ENCODE assay signal across 9 cellular contexts in the genomic region with DNA sequence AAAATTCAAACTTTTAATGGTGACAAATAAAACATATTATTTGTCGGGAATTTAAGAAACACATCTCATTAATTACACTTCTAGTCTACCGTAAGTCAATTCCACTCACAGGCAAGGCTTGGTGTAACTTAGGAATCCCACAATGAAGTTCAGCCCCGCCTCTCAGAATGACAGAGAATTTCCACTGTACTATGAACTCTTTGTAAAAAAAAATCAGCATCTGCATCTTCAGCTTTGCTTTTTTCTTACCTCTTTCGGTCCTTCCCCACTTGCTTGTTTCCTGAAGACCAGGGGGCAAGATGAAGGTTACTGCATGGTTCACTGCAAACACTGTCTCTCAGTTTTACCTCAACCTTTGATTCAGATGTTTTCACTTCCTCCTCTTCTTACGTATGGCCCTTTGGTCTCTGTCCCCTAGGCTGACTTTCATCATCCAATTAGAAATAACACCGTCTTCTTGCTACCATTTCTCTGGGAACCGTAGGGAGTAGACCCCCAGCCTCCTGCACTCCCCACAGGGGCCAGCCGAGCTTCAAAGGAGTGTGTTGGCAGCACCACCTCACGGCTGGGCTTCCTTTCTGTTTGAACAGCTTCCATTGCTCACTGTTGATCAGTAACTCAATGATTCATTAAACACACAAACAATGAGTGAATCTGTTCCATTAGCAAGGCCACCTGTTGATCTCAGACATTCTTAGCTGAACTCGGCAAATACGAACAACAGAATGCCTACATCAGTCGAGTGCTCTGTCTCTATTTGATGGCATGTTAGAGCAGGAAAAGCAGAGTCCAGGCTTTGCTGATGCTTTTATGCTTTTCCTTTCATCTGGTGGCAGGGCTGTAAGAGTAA.
DNase-seq lines count a peak whose midpoint lies in the region; ATAC-seq and TF ChIP-seq lines count a peak whose summit lies in the region.
"Had no signal": no experiment of that assay in that cellular context is flagged by ENCODE, and none has a peak within 500 bp of the region (broad histone marks: within the 10 kb centered on the region; RNA-seq: fewer than 3 reads in every experiment).

No MANE protein-coding gene starts in this region.

- in situ Hi-C loops in GM13976 (cut with MboI; ENCODE audit: low sequenced_read_pairs, unreplicated experiment), result no loop called here

- no peak overlapping the region for H3K4me3 Mint-ChIP-seq in activated T-helper 2 cell treated with anti-CD3 and anti-CD28 coated beads, Interferon-gamma antibody, Interleukin-2, Interleukin-4, amounts not matched to agents 10 μg/mL and 5 μg/mL and 100 μg/mL, durations not matched to agents 14 hours and 24 hours and 36 hours (ENCODE audit: low read depth)

- H3K27me3 Mint-ChIP-seq in activated T-helper 2 cell treated with anti-CD3 and anti-CD28 coated beads, Interferon-gamma antibody, Interleukin-2, Interleukin-4, amounts not matched to agents 10 μg/mL and 5 μg/mL and 100 μg/mL, durations not matched to agents 14 hours and 24 hours and 36 hours (ENCODE audit: low read depth), result no peaks in the 10 kb centered on the region

- H3K4me3 ChIP-seq in neuron (ENCODE audit: low read length) (peak overlapping the region; percentile 19), left ventricle myocardium inferior (no peak overlapping the region)
- H3K4me3 ChIP-seq: lower lobe of right lung had no signal

- no peaks in the 10 kb centered on the region for H3K4me1 Mint-ChIP-seq in activated T-helper 2 cell treated with anti-CD3 and anti-CD28 coated beads, Interferon-gamma antibody, Interleukin-2, Interleukin-4, amounts not matched to agents 10 μg/mL and 5 μg/mL and 100 μg/mL, durations not matched to agents 14 hours and 24 hours and 36 hours (ENCODE audit: low read depth)

- no peak for TF ChIP-seq CTCF in GM13976 (IDR thresholded peaks at IDR 0.05; ENCODE audit: borderline replicate concordance, control extremely low read depth, extremely low read depth, insufficient read depth, missing control alignments)
- TF ChIP-seq CTCF in left ventricle myocardium inferior (IDR thresholded peaks at IDR 0.05; ENCODE audit: borderline replicate concordance), result no peak

- DNase-seq in GM13976 (ENCODE audit: low spot score) (peak; percentile 73), HuH-7 (ENCODE audit: low spot score) (peak; percentile 18), left ventricle myocardium inferior (no peak), NCI-H1436 (lab: John Stamatoyannopoulos, UW) (no peak), ureter (ENCODE audit: low spot score) (no peak)
- DNase-seq in activated T-helper 2 cell treated with anti-CD3 and anti-CD28 coated beads, Interferon-gamma antibody, Interleukin-2, Interleukin-4, amounts not matched to agents 10 μg/mL and 5 μg/mL and 100 μg/mL, durations not matched to agents 14 hours and 24 hours and 36 hours (ENCODE audit: low spot score), result no peak
- DNase-seq: lower lobe of right lung had no signal

- peak overlapping the region; percentile 4 for H2AFZ ChIP-seq in neuron (ENCODE audit: low read depth, low read length)

- H3K27ac ChIP-seq in left ventricle myocardium inferior (replicated peaks), result no peak overlapping the region
- H3K27ac ChIP-seq: lower lobe of right lung had no signal

- H3K9me3 ChIP-seq in neuron (ENCODE audit: low read length) (no peaks in the 10 kb centered on the region), left ventricle myocardium inferior (replicated peaks) (no peaks in the 10 kb centered on the region)
- H3K9me3 ChIP-seq: lower lobe of right lung had no signal

- intact Hi-C loops in activated T-helper 2 cell treated with anti-CD3 and anti-CD28 coated beads, Interferon-gamma antibody, Interleukin-2, Interleukin-4, amounts not matched to agents 10 μg/mL and 5 μg/mL and 100 μg/mL, durations not matched to agents 14 hours and 24 hours and 36 hours (cut with micrococcal nuclease), result no loop called here
- intact Hi-C loops in left ventricle myocardium inferior (cut with micrococcal nuclease), result no loop called here

- H3K27me3 ChIP-seq in neuron (ENCODE audit: insufficient read depth, low read length) (no peaks in the 10 kb centered on the region), left ventricle myocardium inferior (ENCODE audit: low read depth) (peaks cover 2% of the 10 kb centered on the region)

- peak; percentile 98 for ATAC-seq in GM21723 (IDR thresholded peaks at IDR 0.05; ENCODE audit: unreplicated experiment)

- no peaks in the 10 kb centered on the region for H3K36me3 Mint-ChIP-seq in activated T-helper 2 cell treated with anti-CD3 and anti-CD28 coated beads, Interferon-gamma antibody, Interleukin-2, Interleukin-4, amounts not matched to agents 10 μg/mL and 5 μg/mL and 100 μg/mL, durations not matched to agents 14 hours and 24 hours and 36 hours (ENCODE audit: low read depth)

- no peaks in the 10 kb centered on the region for H3K9me3 Mint-ChIP-seq in activated T-helper 2 cell treated with anti-CD3 and anti-CD28 coated beads, Interferon-gamma antibody, Interleukin-2, Interleukin-4, amounts not matched to agents 10 μg/mL and 5 μg/mL and 100 μg/mL, durations not matched to agents 14 hours and 24 hours and 36 hours

- H3K27ac Mint-ChIP-seq in activated T-helper 2 cell treated with anti-CD3 and anti-CD28 coated beads, Interferon-gamma antibody, Interleukin-2, Interleukin-4, amounts not matched to agents 10 μg/mL and 5 μg/mL and 100 μg/mL, durations not matched to agents 14 hours and 24 hours and 36 hours, result peak overlapping the region; percentile 69

- H3K4me1 ChIP-seq in neuron (ENCODE audit: insufficient read depth, low read length) (peaks cover 4% of the 10 kb centered on the region), left ventricle myocardium inferior (no peaks in the 10 kb centered on the region)
- H3K4me1 ChIP-seq: lower lobe of right lung had no signal

- H3K36me3 ChIP-seq in neuron (ENCODE audit: insufficient read depth, low read length) (no peaks in the 10 kb centered on the region), left ventricle myocardium inferior (no peaks in the 10 kb centered on the region)
- H3K36me3 ChIP-seq: lower lobe of right lung had no signal

Comparison
In these comparisons a context has a peak if more than half of its experiments do, and no peak if none do; other contexts are left out.
1. DNase-seq: peak in GM13976 (single experiment) and HuH-7 (single experiment); none in activated T-helper 2 cell treated with anti-CD3 and anti-CD28 coated beads, Interferon-gamma antibody, Interleukin-2, Interleukin-4, amounts not matched to agents 10 μg/mL and 5 μg/mL and 100 μg/mL, durations not matched to agents 14 hours and 24 hours and 36 hours (single experiment), left ventricle myocardium inferior (single experiment), NCI-H1436 (single experiment) and ureter (single experiment).